18 cellular contexts compared by ENCODE assay signal in the genomic region with DNA sequence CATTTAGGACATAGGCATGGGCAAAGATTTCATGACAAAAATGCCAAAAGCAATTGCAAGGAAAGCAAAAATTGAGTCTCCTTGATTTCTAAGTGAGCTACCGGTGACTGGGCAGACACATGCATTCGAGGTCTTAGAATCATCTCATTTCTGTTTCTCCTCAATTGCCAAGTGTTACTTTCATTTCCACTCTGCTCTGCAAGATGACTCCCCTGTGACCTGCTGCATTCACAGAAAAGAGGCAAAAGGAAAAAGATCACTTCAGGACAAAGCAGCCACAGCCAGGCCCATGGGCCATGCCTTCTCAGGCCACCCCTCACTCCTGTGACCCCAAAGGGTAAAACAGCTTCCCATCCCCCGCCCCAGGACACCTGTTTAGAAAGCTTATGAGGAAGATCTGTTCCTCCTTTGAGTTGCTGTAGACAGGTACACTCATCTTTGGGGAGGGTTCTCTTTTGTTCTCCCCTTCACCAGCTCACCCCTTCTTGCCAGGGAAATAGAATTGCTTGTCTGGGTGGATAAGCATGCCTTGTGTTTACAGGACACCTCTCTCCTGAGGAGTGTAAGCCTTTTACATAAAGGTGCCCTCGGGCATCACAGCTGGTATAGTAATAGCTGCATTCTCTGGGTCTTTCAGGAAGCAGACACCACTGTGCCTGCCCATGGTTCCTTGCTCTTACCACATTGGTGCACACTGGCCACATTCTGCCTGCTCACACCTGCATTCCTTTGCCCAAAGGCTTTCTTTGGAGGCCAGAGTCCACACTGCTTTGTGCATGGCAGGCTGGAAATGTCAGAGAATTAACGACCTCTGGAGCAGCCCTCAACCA.
DNase-seq lines count a peak whose midpoint lies in the region; ATAC-seq, FAIRE-seq and TF ChIP-seq lines count a peak whose summit lies in the region.
"Had no signal": no experiment of that assay in that cellular context is flagged by ENCODE, and none has a peak within 500 bp of the region (broad histone marks: within the 10 kb centered on the region; RNA-seq: fewer than 3 reads in every experiment).

No MANE protein-coding gene starts in this region.

- intact Hi-C loops in natural killer cell (cut with micrococcal nuclease), result no loop called here

- peaks cover 0 to 2% of the 10 kb centered on the region in 2 donors for H3K27me3 Mint-ChIP-seq in natural killer cell (ENCODE audit: low read depth in 2 of 2)

- no peaks in the 10 kb centered on the region for H3K9me3 Mint-ChIP-seq in natural killer cell
- H3K9me3 Mint-ChIP-seq: GM23338 had no signal

- H3K9me3 ChIP-seq in SK-N-MC (ENCODE audit: low read depth, low read length) (no peaks in the 10 kb centered on the region), MG63 (no peaks in the 10 kb centered on the region)
- H3K9me3 ChIP-seq: left ventricle myocardium inferior had no signal

- H3K36me3 Mint-ChIP-seq in natural killer cell, result no peaks in the 10 kb centered on the region
- H3K36me3 Mint-ChIP-seq: naive B cell had no signal

- DNase-seq in GM18507 (ENCODE audit: extremely low spot score, insufficient read length, low read depth), result no peak
- no peak for DNase-seq in SK-N-MC (ENCODE audit: low read depth, low spot score)
- DNase-seq in natural killer cell, result no peak
- no peak for DNase-seq in MG63
- DNase-seq: activated CD8-positive, alpha-beta memory T cell treated with anti-CD3 and anti-CD28 coated beads, Interleukin-2, amount 50 U/mL, for 4 hours; activated naive CD4-positive, alpha-beta T cell treated with Interleukin-2 at 50 U/mL for 16 hours; brain microvascular endothelial cell; dorsolateral prefrontal cortex; hypothalamus; left ventricle myocardium inferior; naive B cell; NCI-H1048; NCI-H2107 had no signal

- peaks cover 34 to 41% of the 10 kb centered on the region in 2 donors for H3K4me1 Mint-ChIP-seq in natural killer cell
- H3K4me1 Mint-ChIP-seq: naive B cell had no signal

- H3K27me3 ChIP-seq in MG63, result no peaks in the 10 kb centered on the region
- H3K27me3 ChIP-seq: brain microvascular endothelial cell had no signal

- H3K36me3 ChIP-seq in SK-N-MC (ENCODE audit: insufficient read depth, low read length) (no peaks in the 10 kb centered on the region), MG63 (no peaks in the 10 kb centered on the region)
- H3K36me3 ChIP-seq: brain microvascular endothelial cell, left ventricle myocardium inferior had no signal

- peak; percentile 51 for ATAC-seq in GM19463 (IDR thresholded peaks at IDR 0.05; ENCODE audit: unreplicated experiment)
- peak; percentile 73 to 84 (median 77) for ATAC-seq in natural killer cell
- no peak for ATAC-seq in HG03571 (IDR thresholded peaks at IDR 0.05; ENCODE audit: unreplicated experiment)
- ATAC-seq in HG03025 (IDR thresholded peaks at IDR 0.05; ENCODE audit: low FRiP score, unreplicated experiment), result no peak
- ATAC-seq: GM23338 had no signal

- 0 out of 2 replicates have a peak overlapping the region, but pooled peaks have one; percentile 20 for H3K4me3 ChIP-seq in SK-N-MC
- no peak overlapping the region for H3K4me3 ChIP-seq in MG63
- H3K4me3 ChIP-seq: dorsolateral prefrontal cortex, GM23338, left ventricle myocardium inferior had no signal

- peak overlapping the region; percentile 29 for H3K4me3 Mint-ChIP-seq in natural killer cell
- H3K4me3 Mint-ChIP-seq: GM23338, naive B cell had no signal

- peak overlapping the region; percentile 43 for H3K27ac ChIP-seq in SK-N-MC
- H3K27ac ChIP-seq: brain microvascular endothelial cell, C4-2B, dorsolateral prefrontal cortex, left ventricle myocardium inferior had no signal

- FAIRE-seq in GM18507 (lab: Jason Lieb, UNC), result peak; percentile 65

- no peak overlapping the region for H3K9ac ChIP-seq in SK-N-MC (ENCODE audit: insufficient read length)

- no peak for TF ChIP-seq CTCF in natural killer cell (IDR thresholded peaks at IDR 0.05)

- peak overlapping the region in 1 of 2 donors; percentile 77 for H3K27ac Mint-ChIP-seq in natural killer cell
- H3K27ac Mint-ChIP-seq: GM23338, naive B cell had no signal

Comparison
In these comparisons a context has a peak if more than half of its experiments do, and no peak if none do; other contexts are left out.
1. ATAC-seq: peak in GM19463 (single experiment) and natural killer cell (3 of 3); none in HG03571 (single experiment) and HG03025 (single experiment).